17 cellular contexts compared by ENCODE assay signal in genomic region chr1:207069858-207070506, GRCh38. TPM values are rescaled to one million over a fixed set of nuclear protein-coding genes. Genes with fewer than 3 reads are reported as not detected.
DNase-seq lines count a peak whose midpoint lies in the region; ATAC-seq and TF ChIP-seq lines count a peak whose summit lies in the region.
"Had no signal": no experiment of that assay in that cellular context is flagged by ENCODE, and none has a peak within 500 bp of the region (broad histone marks: within the 10 kb centered on the region; RNA-seq: fewer than 3 reads in every experiment).

No MANE protein-coding gene starts in this region.

- 49 to 90% (median 66%) methylated on average over 1 to 5 of the region's 5 CpGs for WGBS in heart left ventricle, 4 donors
- 33% methylated on average over 5 of the region's 5 CpGs; no CpG with 5 or more reads in 1 of the 2 donors for WGBS in thyroid gland, 2 donors
- WGBS in tibial nerve, 2 donors = 92 to 97% methylated on average over 5 of the region's 5 CpGs

- H3K27me3 ChIP-seq in heart left ventricle = no peaks in the 10 kb centered on the region
- no peaks in the 10 kb centered on the region for H3K27me3 ChIP-seq in thyroid gland
- no peaks in the 10 kb centered on the region for H3K27me3 ChIP-seq in tibial nerve

- H3K4me1 Mint-ChIP-seq in activated naive CD4-positive, alpha-beta T cell treated with anti-CD3 and anti-CD28 coated beads for 36 hours (ENCODE audit: low read depth) = peaks cover 32% of the 10 kb centered on the region

- H3K4me3 ChIP-seq in heart left ventricle = no peak overlapping the region
- no peak overlapping the region for H3K4me3 ChIP-seq in thyroid gland (replicated peaks in 1 of 3)
- no peak overlapping the region for H3K4me3 ChIP-seq in tibial nerve
- H3K4me3 ChIP-seq: lung had no signal

- H3K9me3 ChIP-seq in heart left ventricle (no peaks in the 10 kb centered on the region), thyroid gland (no peaks in the 10 kb centered on the region), tibial nerve (no peaks in the 10 kb centered on the region)

- DNase-seq in activated naive CD4-positive, alpha-beta T cell treated with anti-CD3 and anti-CD28 coated beads for 36 hours = no peak
- DNase-seq in activated naive CD4-positive, alpha-beta T cell treated with Interleukin-2 at 50 U/mL for 16 hours = no peak
- DNase-seq in heart left ventricle (peak; percentile 62 to 83 (median 68)), thyroid gland (peak; percentile 84), tibial nerve (ENCODE audit: low spot score in 2 of 2) (no peak), RKO (ENCODE audit: low spot score) (no peak), NCI-H748 (lab: John Stamatoyannopoulos, UW; ENCODE audit: unreplicated experiment) (no peak)
- DNase-seq: activated naive CD4-positive, alpha-beta T cell treated with anti-CD3 and anti-CD28 coated beads, Interleukin-2, amount 50 U/mL, for 16 hours; effector CD8-positive, alpha-beta T cell; NCI-H2029; SHP77 treated with DMSO at 0.1 percent for 48 hours had no signal

- H3K4me1 ChIP-seq in heart left ventricle (peaks cover 0 to 72% (median 9%) of the 10 kb centered on the region in 12 donors), thyroid gland (peaks cover 50 to 51% of the 10 kb centered on the region in 2 donors), tibial nerve (no peaks in the 10 kb centered on the region)

- no peak overlapping the region for H3K4me3 Mint-ChIP-seq in activated naive CD4-positive, alpha-beta T cell treated with anti-CD3 and anti-CD28 coated beads for 36 hours
- H3K4me3 Mint-ChIP-seq: stimulated activated naive CD8-positive, alpha-beta T cell treated with anti-CD3 and anti-CD28 coated beads, Interleukin-15, Interleukin-2, amounts not matched to agents 100 ng/mL and 50 ng/mL, for 24 hours had no signal

- no peak for TF ChIP-seq CTCF in heart left ventricle (IDR thresholded peaks at IDR 0.05)
- TF ChIP-seq CTCF in thyroid gland (IDR thresholded peaks at IDR 0.05) = no peak
- TF ChIP-seq CTCF in tibial nerve (IDR thresholded peaks at IDR 0.05) = no peak

- TF ChIP-seq EP300 in tibial nerve (IDR thresholded peaks at IDR 0.05) = no peak

- intact Hi-C loops in activated naive CD4-positive, alpha-beta T cell treated with anti-CD3 and anti-CD28 coated beads for 36 hours (cut with micrococcal nuclease) = no loop called here
- intact Hi-C loops in heart left ventricle (cut with DNase I) (loop anchor here in 1 of 10 donors (10.0 kb wide), 1 partner anchor 155 kb away; no protein-coding TSS in a partner anchor), thyroid gland (cut with DNase I) (loop anchor here (10.0 kb wide), 1 partner anchor 65 kb away; no protein-coding TSS in a partner anchor)

- TF ChIP-seq POLR2A in heart left ventricle (IDR thresholded peaks at IDR 0.05) (no peak), thyroid gland (IDR thresholded peaks at IDR 0.05) (no peak), tibial nerve (IDR thresholded peaks at IDR 0.05) (no peak)

- CTCF ChIA-PET in activated naive CD4-positive, alpha-beta T cell treated with anti-CD3 and anti-CD28 coated beads for 36 hours (lab: Charles Lee) = interaction anchor here (1.0 to 2.6 kb wide), 5 partner anchors 10 to 88 kb away, joined by 3 to 12 read pairs (median 8); partner anchors contain the start of gene PFKFB2

- H3K9me3 Mint-ChIP-seq in activated naive CD4-positive, alpha-beta T cell treated with anti-CD3 and anti-CD28 coated beads for 36 hours = no peaks in the 10 kb centered on the region
- H3K9me3 Mint-ChIP-seq: stimulated activated naive CD8-positive, alpha-beta T cell treated with anti-CD3 and anti-CD28 coated beads, Interleukin-15, Interleukin-2, amounts not matched to agents 100 ng/mL and 50 ng/mL, for 24 hours had no signal

- H3K27me3 Mint-ChIP-seq in activated naive CD4-positive, alpha-beta T cell treated with anti-CD3 and anti-CD28 coated beads for 36 hours (ENCODE audit: low read depth) = no peaks in the 10 kb centered on the region
- H3K27me3 Mint-ChIP-seq: stimulated activated naive CD8-positive, alpha-beta T cell treated with anti-CD3 and anti-CD28 coated beads, Interleukin-15, Interleukin-2, amounts not matched to agents 100 ng/mL and 50 ng/mL, for 24 hours had no signal

- peak overlapping the region in 11 of 12 donors; percentile 25 to 83 (median 67) for H3K27ac ChIP-seq in heart left ventricle
- H3K27ac ChIP-seq in thyroid gland = peak overlapping the region; percentile 15 to 99 (median 98)
- no peak overlapping the region for H3K27ac ChIP-seq in tibial nerve

- ATAC-seq in HG03108 (IDR thresholded peaks at IDR 0.05; ENCODE audit: unreplicated experiment) (peak; percentile 67), heart left ventricle (peak; percentile 63 to 86 (median 80))

- peak overlapping the region; percentile 39 for H3K27ac Mint-ChIP-seq in activated naive CD4-positive, alpha-beta T cell treated with anti-CD3 and anti-CD28 coated beads for 36 hours
- H3K27ac Mint-ChIP-seq: stimulated activated naive CD8-positive, alpha-beta T cell treated with anti-CD3 and anti-CD28 coated beads, Interleukin-15, Interleukin-2, amounts not matched to agents 100 ng/mL and 50 ng/mL, for 24 hours had no signal

- H3K36me3 Mint-ChIP-seq in activated naive CD4-positive, alpha-beta T cell treated with anti-CD3 and anti-CD28 coated beads for 36 hours (ENCODE audit: low read depth) = peaks cover 2% of the 10 kb centered on the region

- H3K36me3 ChIP-seq in heart left ventricle (peaks cover 0 to 99% (median 72%) of the 10 kb centered on the region in 9 donors), thyroid gland (peaks cover 34 to 48% of the 10 kb centered on the region in 2 donors), tibial nerve (peaks cover 0 to 82% (median 8%) of the 10 kb centered on the region in 3 donors)

RNA-seq across cellular contexts. Expression of gene PFKFB2, which starts 16.9 kb away (rescaled TPM):
- total RNA-seq in activated naive CD4-positive, alpha-beta T cell treated with anti-CD3 and anti-CD28 coated beads for 36 hours = 1 to 10 TPM; 3.4 to 6.2 TPM
- total RNA-seq in heart left ventricle (100 to 1,000 TPM in 3 of 9 donors, 10 to 100 TPM in 6; 34.2 to 130 (median 64.0) TPM), thyroid gland (100 to 1,000 TPM in 2 of 4 donors, 10 to 100 TPM in 2; 87.7 to 191 (median 110) TPM), tibial nerve (1 to 10 TPM; 6.5 to 9.8 (median 8.6) TPM)
- 10 to 100 TPM; 16.0 to 45.7 TPM for polyA plus RNA-seq in heart left ventricle

RNA-seq across cellular contexts. Expression of gene C4BPB, which starts 18.7 kb away (rescaled TPM):
- total RNA-seq in activated naive CD4-positive, alpha-beta T cell treated with anti-CD3 and anti-CD28 coated beads for 36 hours = 1 to 10 TPM in 1 of 2 experiments, under 1 TPM in 1; 0.81 to 1.1 TPM
- total RNA-seq in heart left ventricle (1 to 10 TPM in 2 of 9 donors, under 1 TPM in 1, not detected in 6; 0.20 to 3.3 (median 1.3) TPM), thyroid gland (not detected), tibial nerve (1 to 10 TPM in 1 of 4 donors, under 1 TPM in 1, not detected in 2; 0.90 to 4.9 TPM)
- polyA plus RNA-seq in heart left ventricle = not detected
- total RNA-seq: MCF 10A, skeletal muscle tissue had no signal
- polyA plus RNA-seq: AG04450 had no signal

RNA-seq across cellular contexts. Expression of gene YOD1, which starts 19.0 kb away (rescaled TPM):
- total RNA-seq in activated naive CD4-positive, alpha-beta T cell treated with anti-CD3 and anti-CD28 coated beads for 36 hours = 1 to 10 TPM; 8.6 to 8.8 TPM
- total RNA-seq in heart left ventricle (1 to 10 TPM; 3.9 to 7.4 (median 6.1) TPM), thyroid gland (10 to 100 TPM; 11.6 to 17.7 (median 13.5) TPM), tibial nerve (10 to 100 TPM in 3 of 4 donors, 1 to 10 TPM in 1; 6.9 to 11.8 (median 10.7) TPM)
- 1 to 10 TPM; 1.9 to 4.5 TPM for polyA plus RNA-seq in heart left ventricle

RNA-seq across cellular contexts. Expression of gene C4BPA, which starts 34.1 kb away (rescaled TPM):
- not detected for total RNA-seq in activated naive CD4-positive, alpha-beta T cell treated with anti-CD3 and anti-CD28 coated beads for 36 hours
- total RNA-seq in heart left ventricle (not detected), thyroid gland (not detected), tibial nerve (not detected)
- polyA plus RNA-seq in heart left ventricle = under 1 TPM in 1 of 2 donors, not detected in 1; 0.03 TPM
- total RNA-seq: MCF 10A had no signal
- polyA plus RNA-seq: AG04450 had no signal

RNA-seq across cellular contexts. Expression of gene C1orf116, which starts 37.4 kb away (rescaled TPM):
- not detected for total RNA-seq in activated naive CD4-positive, alpha-beta T cell treated with anti-CD3 and anti-CD28 coated beads for 36 hours
- 1 to 10 TPM in 3 of 9 donors, under 1 TPM in 6; 0.42 to 3.3 (median 0.85) TPM for total RNA-seq in heart left ventricle
- under 1 TPM; 0.08 to 0.28 TPM for polyA plus RNA-seq in heart left ventricle
- 10 to 100 TPM in 3 of 4 donors, 1 to 10 TPM in 1; 7.1 to 24.6 (median 13.3) TPM for total RNA-seq in thyroid gland
- total RNA-seq in tibial nerve = under 1 TPM in 1 of 4 donors, not detected in 3; 0.44 TPM
- total RNA-seq: skeletal muscle tissue had no signal
- polyA plus RNA-seq: AG04450 had no signal

Comparison
In these comparisons a context has a peak if more than half of its experiments do, and no peak if none do; other contexts are left out.
1. DNase-seq: peak in heart left ventricle (5 of 5) and thyroid gland (2 of 2); none in activated naive CD4-positive, alpha-beta T cell treated with anti-CD3 and anti-CD28 coated beads for 36 hours (single experiment), activated naive CD4-positive, alpha-beta T cell treated with Interleukin-2 at 50 U/mL for 16 hours (single experiment), tibial nerve (0 of 2), RKO (single experiment) and NCI-H748 (single experiment).
2. H3K27ac ChIP-seq: peak in heart left ventricle (11 of 12) and thyroid gland (3 of 3); none in tibial nerve (0 of 4).